Comparison of ENCODE assay signal across 12 cellular contexts in the genomic region with DNA sequence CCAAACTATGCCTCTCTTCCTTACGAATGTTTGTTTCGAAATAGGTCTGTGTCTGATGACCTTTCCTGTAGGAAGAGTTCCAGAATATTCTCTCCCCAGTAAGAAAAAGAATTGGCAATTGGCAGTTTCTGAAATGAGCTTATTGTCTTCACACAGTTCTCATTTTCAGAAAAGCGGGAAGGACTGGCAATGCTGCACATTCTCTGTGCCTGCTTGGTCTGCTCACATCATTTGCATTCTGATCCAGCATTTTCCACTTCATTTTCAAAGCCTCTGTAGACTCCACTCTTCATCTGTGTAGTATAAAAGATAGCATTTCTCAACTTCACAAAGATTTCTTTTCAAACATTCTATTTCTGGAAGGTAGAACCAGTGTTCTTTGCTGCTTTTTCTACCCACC.
"Had no signal": no experiment of that assay in that cellular context is flagged by ENCODE, and none has a peak within 500 bp of the region (broad histone marks: within the 10 kb centered on the region; RNA-seq: fewer than 3 reads in every experiment).

No MANE protein-coding gene starts in this region.

- H3K27ac ChIP-seq: foreskin keratinocyte, lower lobe of right lung, neural progenitor cell, ovary, skin epidermis had no signal

- DNase-seq: activated naive CD4-positive, alpha-beta T cell treated with Interleukin-2 at 50 U/mL for 16 hours; foreskin keratinocyte; left colon; lower lobe of right lung; ovary; stimulated activated naive CD8-positive, alpha-beta T cell treated with anti-CD3 and anti-CD28 coated beads, Interleukin-15, amount 100 ng/mL, for 72 hours; T1000 had no signal

- H3K4me3 ChIP-seq: lower lobe of right lung, neural progenitor cell, ovary, skin epidermis had no signal

- ATAC-seq: activated CD4-positive, CD25-positive, alpha-beta regulatory T cell treated with anti-CD3 and anti-CD28 coated beads, Interleukin-2, amount 50 U/mL, for 24 hours; activated T-helper 17 cell treated with anti-CD3 and anti-CD28 coated beads, Interleukin-2, amount 50 U/mL, for 72 hours; esophagus mucosa; foreskin keratinocyte; lower lobe of right lung; stimulated activated naive CD8-positive, alpha-beta T cell treated with anti-CD3 and anti-CD28 coated beads, Interleukin-15, amount 100 ng/mL, for 72 hours had no signal
